Comparison of ENCODE assay signal across 9 cellular contexts in genomic region chr4:86927843-86928395, GRCh38. TPM values are rescaled to one million over a fixed set of nuclear protein-coding genes. Genes with fewer than 3 reads are reported as not detected.
DNase-seq lines count a peak whose midpoint lies in the region; ATAC-seq, FAIRE-seq and TF ChIP-seq lines count a peak whose summit lies in the region.
"Had no signal": no experiment of that assay in that cellular context is flagged by ENCODE, and none has a peak within 500 bp of the region (broad histone marks: within the 10 kb centered on the region; RNA-seq: fewer than 3 reads in every experiment).

No MANE protein-coding gene starts in this region.

- ATAC-seq in CD4-positive, alpha-beta T cell (ENCODE audit: poor library complexity) = peak; percentile 17
- ATAC-seq in HG03432 (IDR thresholded peaks at IDR 0.05; ENCODE audit: unreplicated experiment) (peak; percentile 34), GM12878 (peak; percentile 12; the same call in 2 of the 3 replicates), omental fat pad (ENCODE audit: low FRiP score) (peak; percentile 88), HG02588 (IDR thresholded peaks at IDR 0.05; ENCODE audit: unreplicated experiment) (no peak)

- no peaks in the 10 kb centered on the region for H3K27me3 ChIP-seq in CD4-positive, alpha-beta T cell (ENCODE audit: control insufficient read depth, insufficient read depth, low read length)
- H3K27me3 ChIP-seq in GM12878 (replicated peaks in 1 of 2; ENCODE audit: control insufficient read depth in 2 of 2, insufficient read depth in 2 of 2, low read length in 1 of 2) = no peaks in the 10 kb centered on the region

- SMC1A ChIA-PET in GM12878 (lab: Charles Lee; ENCODE audit: uncharacterized antibody, unreplicated experiment) = interaction anchor here (0.8 to 4.0 kb wide), 11 partner anchors 8 to 233 kb away, joined by 3 to 33 read pairs (median 4); no protein-coding TSS in a partner anchor

- no peaks in the 10 kb centered on the region for H3K9me3 ChIP-seq in CD4-positive, alpha-beta T cell (ENCODE audit: control insufficient read depth, low read length)
- no peaks in the 10 kb centered on the region for H3K9me3 ChIP-seq in GM12878 (replicated peaks; ENCODE audit: control insufficient read depth, insufficient read depth, low read length)

- H3K27ac ChIP-seq in CD4-positive, alpha-beta T cell (ENCODE audit: low read depth, low read length) = no peak overlapping the region
- no peak overlapping the region; the same call in 1 of the 2 replicates for H3K27ac ChIP-seq in GM12878 (ENCODE audit: control insufficient read depth, insufficient read depth)

- in situ Hi-C loops in GM12878 (cut with MboI) = no loop called here
- in situ Hi-C loops in G401 (cut with HindIII; ENCODE audit: low sequenced_read_pairs) = no loop called here

- 55% methylated on average over 2 of the region's 2 CpGs for WGBS in GM12878 (ENCODE audit: insufficient coverage, insufficient replicate concordance, low lambda C conversion rate, missing lambda C conversion rate)

- no peak overlapping the region for H3K4me3 Mint-ChIP-seq in CD4-positive, alpha-beta T cell

- TF ChIP-seq EP300 in GM12878 (IDR thresholded peaks at IDR 0.05; ENCODE audit: borderline replicate concordance in 1 of 2, control insufficient read depth in 1 of 2, low read depth in 2 of 2, low read length in 2 of 2) = no peak

- no peak for DNase-seq in CD4-positive, alpha-beta T cell
- DNase-seq in GM12878 (ENCODE audit: low read depth, low spot score) (no peak), omental fat pad (ENCODE audit: low spot score) (no peak), NCI-H2171 treated with DMSO at 0.1 percent for 48 hours (lab: John Stamatoyannopoulos, UW) (no peak), pons (ENCODE audit: low spot score) (no peak), G401 (ENCODE audit: low spot score) (no peak)

- TF ChIP-seq POLR2A in GM12878 (IDR thresholded peaks at IDR 0.05; ENCODE audit: low read depth, low read length) = no peak

- TF ChIP-seq CTCF in CD4-positive, alpha-beta T cell (IDR thresholded peaks at IDR 0.05) = no peak
- no peak for TF ChIP-seq CTCF in GM12878 (IDR thresholded peaks at IDR 0.05 in 2 of 3, conservative IDR thresholded peaks at IDR 0.05 in 1 of 3; ENCODE audit: control insufficient read depth in 2 of 3, extremely low read depth in 1 of 3, insufficient read depth in 1 of 3, low read depth in 3 of 3, low read length in 3 of 3)
- TF ChIP-seq CTCF in omental fat pad (IDR thresholded peaks at IDR 0.05) = no peak

- peaks cover 15% of the 10 kb centered on the region for H3K4me1 ChIP-seq in GM12878 (ENCODE audit: control insufficient read depth, insufficient read depth, low read length)

- no peaks in the 10 kb centered on the region for H4K20me1 ChIP-seq in GM12878 (ENCODE audit: control insufficient read depth, insufficient read depth)

- BruUV-seq in GM12878 (replicated peaks; lab: Mats Ljungman, UMichigan) = no TSS peak

- POLR2A ChIA-PET in CD4-positive, alpha-beta T cell (lab: Charles Lee) = no interaction called here
- POLR2A ChIA-PET in GM12878 (lab: Charles Lee) = interaction anchor here (0.7 to 1.2 kb wide), 6 partner anchors 10 to 170 kb away, joined by 3 to 5 read pairs (median 4); no protein-coding TSS in a partner anchor

- no peaks in the 10 kb centered on the region for H3K4me1 Mint-ChIP-seq in CD4-positive, alpha-beta T cell (ENCODE audit: low read depth)

- H3K27ac Mint-ChIP-seq in CD4-positive, alpha-beta T cell = no peak overlapping the region

- no peaks in the 10 kb centered on the region for H3K27me3 Mint-ChIP-seq in CD4-positive, alpha-beta T cell

- peaks cover 5% of the 10 kb centered on the region for H3K36me3 Mint-ChIP-seq in CD4-positive, alpha-beta T cell (ENCODE audit: low read depth)

- no peaks in the 10 kb centered on the region for H3K9me3 Mint-ChIP-seq in CD4-positive, alpha-beta T cell

- no peak overlapping the region for H3K9ac ChIP-seq in GM12878 (ENCODE audit: control insufficient read depth, insufficient read depth, low read length)

- H3K36me3 ChIP-seq in GM12878 (ENCODE audit: control insufficient read depth in 2 of 2, insufficient read depth in 2 of 2, low read length in 1 of 2) = peaks cover 0 to 2% of the 10 kb centered on the region in 2 experiments; a peak in 1 of 4 replicates

- CTCF ChIA-PET in CD4-positive, alpha-beta T cell (lab: Charles Lee) = interaction anchor here (1.9 kb wide), 1 partner anchor 165 kb away, joined by 7 read pairs; no protein-coding TSS in a partner anchor
- CTCF ChIA-PET in GM12878 (lab: Yijun Ruan, JAX) = interaction anchor here (0.6 to 4.5 kb wide), 6 partner anchors 10 to 222 kb away, joined by 3 to 36 read pairs (median 6); no protein-coding TSS in a partner anchor

- peak overlapping the region; percentile 53; the same call in 1 of the 2 replicates for H3K4me2 ChIP-seq in GM12878 (ENCODE audit: control insufficient read depth, insufficient read depth)

- RAD21 ChIA-PET in GM12878 (lab: Charles Lee; ENCODE audit: unreplicated experiment) = interaction anchor here (0.8 to 1.9 kb wide), 7 partner anchors 15 to 431 kb away, joined by 3 to 5 read pairs (median 4); no protein-coding TSS in a partner anchor

- no peak overlapping the region for H3K4me3 ChIP-seq in GM12878

- H3K79me2 ChIP-seq in GM12878 (ENCODE audit: control insufficient read depth, insufficient read depth, low read length) = no peaks in the 10 kb centered on the region; the same call in 1 of the 2 replicates

- H2AFZ ChIP-seq in GM12878 (ENCODE audit: control insufficient read depth, low read depth, low read length) = no peak overlapping the region; the same call in 1 of the 2 replicates

- intact Hi-C loops in CD4-positive, alpha-beta T cell (cut with DNase I, micrococcal nuclease) = no loop called here
- intact Hi-C loops in GM12878 (cut with micrococcal nuclease; ENCODE audit: unreplicated experiment) = no loop called here

- TF ChIP-seq RAD21 in GM12878 (IDR thresholded peaks at IDR 0.05; ENCODE audit: insufficient read depth, low read depth, low read length) = no peak

- no peak for FAIRE-seq in GM12878 (lab: Jason Lieb, UNC)
- FAIRE-seq: colon had no signal

TF ChIP-seq in GM12878, 131 proteins besides CTCF, POLR2A, EP300 and RAD21 (continues in another document):
- TF ChIP-seq ZNF24 (IDR thresholded peaks at IDR 0.05) (no peak), HDAC2 (IDR thresholded peaks at IDR 0.05) (no peak), SMARCA5 (IDR thresholded peaks at IDR 0.05) (no peak), FOXK2 (IDR thresholded peaks at IDR 0.05) (no peak)
- TF ChIP-seq, protein P1, sequence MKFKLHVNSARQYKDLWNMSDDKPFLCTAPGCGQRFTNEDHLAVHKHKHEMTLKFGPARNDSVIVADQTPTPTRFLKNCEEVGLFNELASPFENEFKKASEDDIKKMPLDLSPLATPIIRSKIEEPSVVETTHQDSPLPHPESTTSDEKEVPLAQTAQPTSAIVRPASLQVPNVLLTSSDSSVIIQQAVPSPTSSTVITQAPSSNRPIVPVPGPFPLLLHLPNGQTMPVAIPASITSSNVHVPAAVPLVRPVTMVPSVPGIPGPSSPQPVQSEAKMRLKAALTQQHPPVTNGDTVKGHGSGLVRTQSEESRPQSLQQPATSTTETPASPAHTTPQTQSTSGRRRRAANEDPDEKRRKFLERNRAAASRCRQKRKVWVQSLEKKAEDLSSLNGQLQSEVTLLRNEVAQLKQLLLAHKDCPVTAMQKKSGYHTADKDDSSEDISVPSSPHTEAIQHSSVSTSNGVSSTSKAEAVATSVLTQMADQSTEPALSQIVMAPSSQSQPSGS (IDR thresholded peaks at IDR 0.05; ENCODE audit: low read length) = no peak

RNA-seq across cellular contexts. Expression of gene AFF1, which starts 6.9 kb away (rescaled TPM):
- 10 to 100 TPM; 50.3 to 51.2 TPM for total RNA-seq in CD4-positive, alpha-beta T cell
- 242 and 244 TPM in 2 replicates for total RNA-seq in GM12878 (2013; cell fraction: nucleolus; rRNA removed)
- 21.2 and 21.3 TPM in 2 replicates for total RNA-seq in GM12878 (2014; rRNA removed)
- 21.5 and 22.8 TPM in 2 replicates for total RNA-seq in GM12878 (2014; rRNA removed; fragmentation: Illumina TruSeq; extraction: Trizol)
- total RNA-seq in GM12878 (2021) = 52.5 and 56.1 TPM in 2 replicates
- 51.7 TPM for polyA plus RNA-seq in GM12878 (2011; ENCODE audit: low read depth)
- polyA plus RNA-seq in GM12878 (2011; rRNA removed) = 25.1 and 26.1 TPM in 2 replicates
- 21.3 and 44.0 TPM in 2 replicates for polyA plus RNA-seq in GM12878 (2011; cell fraction: cytosol; rRNA removed)
- polyA plus RNA-seq in GM12878 (2011; cell fraction: nucleus; rRNA removed) = 50.2 and 53.3 TPM in 2 replicates
- 32.6 and 34.7 TPM in 2 replicates for polyA plus RNA-seq in GM12878 (2012)
- polyA plus RNA-seq in GM12878 (2014; fragmentation: Illumina TruSeq; extraction: Trizol) = 30.7 and 32.9 TPM in 2 replicates
- 10 to 100 TPM in 1 of 2 experiments, 1 to 10 TPM in 1; 3.5 to 11.4 TPM for polyA plus RNA-seq in GM12878 (2014; fragmentation: Nextera tagmentation; extraction: Ambion mirVana)
- 18.6 and 20.5 TPM in 2 replicates for polyA plus RNA-seq in GM12878 (2014; rRNA removed)
- polyA plus RNA-seq in GM12878 (2016; fragmentation: Nextera tagmentation; extraction: Ambion mirVana) = 10 to 100 TPM; 21.6 to 24.0 TPM
- polyA minus RNA-seq in GM12878 (2011; rRNA and poly(A)+ RNA removed) = 115 and 130 TPM in 2 replicates
- 30.8 and 33.0 TPM in 2 replicates for polyA minus RNA-seq in GM12878 (2011; cell fraction: cytosol; rRNA and poly(A)+ RNA removed)
- polyA minus RNA-seq in GM12878 (2011; cell fraction: nucleus; rRNA and poly(A)+ RNA removed) = 72.7 and 104 TPM in 2 replicates
- total RNA-seq in omental fat pad = 100 to 1,000 TPM in 2 of 4 donors, 10 to 100 TPM in 2; 89.4 to 138 (median 103) TPM
- 0.61 and 0.68 TPM in 2 replicates for total RNA-seq in G401 (2014; rRNA removed; shearing (Covaris generic))

RNA-seq across cellular contexts. Expression of gene C4orf36, which starts 35.7 kb away (rescaled TPM):
- total RNA-seq in CD4-positive, alpha-beta T cell = not detected
- total RNA-seq in GM12878 (2013; cell fraction: nucleolus; rRNA removed) = not detected in 2 replicates
- total RNA-seq in GM12878 (2014; rRNA removed) = 1.5 and 3.6 TPM in 2 replicates
- 1.3 TPM in 2 replicates for total RNA-seq in GM12878 (2014; rRNA removed; fragmentation: Illumina TruSeq; extraction: Trizol)
- 1.4 and 2.3 TPM in 2 replicates for total RNA-seq in GM12878 (2021)
- polyA plus RNA-seq in GM12878 (2011; ENCODE audit: low read depth) = not detected
- polyA plus RNA-seq in GM12878 (2011; rRNA removed) = 0.35 TPM in 1 of 2 replicates, not detected in the other
- 0.28 and 0.52 TPM in 2 replicates for polyA plus RNA-seq in GM12878 (2011; cell fraction: cytosol; rRNA removed)
- 0.36 TPM in 1 of 2 replicates, not detected in the other for polyA plus RNA-seq in GM12878 (2011; cell fraction: nucleus; rRNA removed)
- polyA plus RNA-seq in GM12878 (2012) = 0.21 TPM in 1 of 2 replicates, not detected in the other
- 0.40 and 1.4 TPM in 2 replicates for polyA plus RNA-seq in GM12878 (2014; fragmentation: Illumina TruSeq; extraction: Trizol)
- not detected for polyA plus RNA-seq in GM12878 (2014; fragmentation: Nextera tagmentation; extraction: Ambion mirVana)
- polyA plus RNA-seq in GM12878 (2014; rRNA removed) = 1.1 and 2.7 TPM in 2 replicates
- polyA plus RNA-seq in GM12878 (2016; fragmentation: Nextera tagmentation; extraction: Ambion mirVana) = 1 to 10 TPM in 1 of 2 experiments, under 1 TPM in 1; 0.84 to 1.2 TPM
- not detected in 2 replicates for polyA minus RNA-seq in GM12878 (2011; rRNA and poly(A)+ RNA removed)
- not detected in 2 replicates for polyA minus RNA-seq in GM12878 (2011; cell fraction: cytosol; rRNA and poly(A)+ RNA removed)
- not detected in 2 replicates for polyA minus RNA-seq in GM12878 (2011; cell fraction: nucleus; rRNA and poly(A)+ RNA removed)
- total RNA-seq in omental fat pad = 1 to 10 TPM in 2 of 4 donors, under 1 TPM in 1, not detected in 1; 0.48 to 2.2 (median 1.5) TPM
- total RNA-seq in G401 (2014; rRNA removed; shearing (Covaris generic)) = 0.78 TPM in 1 of 2 replicates, not detected in the other

Comparison
In these comparisons a context has a peak if more than half of its experiments do, and no peak if none do; other contexts are left out.
1. RNA of gene AFF1, which starts 6.9 kb away (total RNA-seq): 89.4 to 138 TPM in omental fat pad, 50.3 to 51.2 TPM in CD4-positive, alpha-beta T cell and 21.2 to 244 TPM in GM12878; 0.61 to 0.68 TPM in G401; every median in the first group is over 10 times any median in the second.